1 cellular context compared by ENCODE assay signal in the genomic region with DNA sequence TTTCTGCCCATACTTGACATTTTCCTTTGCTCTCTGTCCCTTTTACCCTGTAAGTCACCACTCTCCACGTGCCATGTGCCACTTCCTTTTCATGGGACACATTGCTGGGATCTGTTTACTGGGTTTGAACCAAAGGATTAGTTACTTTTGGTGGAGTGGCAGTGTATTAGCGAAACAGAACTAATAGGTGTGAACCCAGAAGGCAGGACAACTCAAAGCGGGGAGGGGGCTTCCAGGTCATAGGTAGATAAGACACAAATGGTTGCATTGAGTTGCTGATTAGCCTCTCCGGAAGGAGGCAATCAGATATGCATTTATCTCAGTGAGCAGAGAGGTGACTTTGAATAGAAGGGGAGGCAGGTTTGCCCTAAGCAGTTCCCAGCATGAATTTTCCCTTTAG.
TF ChIP-seq lines count a peak whose summit lies in the region.

No MANE protein-coding gene starts in this region.

TF ChIP-seq in HepG2, 621 proteins besides CTCF, POLR2A, EP300 and RAD21:
- TF ChIP-seq MAFK (conservative IDR thresholded peaks at IDR 0.05 in 1 of 2, IDR thresholded peaks at IDR 0.05 in 1 of 2; ENCODE audit: low read length in 2 of 2) (no peak), ZNF331 (CRISPR knock-in tag; IDR thresholded peaks at IDR 0.05) (no peak), NFKBIZ (CRISPR knock-in tag; IDR thresholded peaks at IDR 0.05) (no peak), SNAPC5 (CRISPR knock-in tag; IDR thresholded peaks at IDR 0.05; ENCODE audit: borderline replicate concordance) (no peak)
